ENCODE assay signal across 1 cellular context in genomic region chr16:27538508-27538907, GRCh38.
TF ChIP-seq lines count a peak whose summit lies in the region.

No MANE protein-coding gene starts in this region.

TF ChIP-seq in IMR-90, 13 proteins besides CTCF, POLR2A, EP300 and RAD21:
- TF ChIP-seq BHLHE40 (IDR thresholded peaks at IDR 0.05; ENCODE audit: low read depth, low read length), result no peak
- no peak for TF ChIP-seq CEBPB (IDR thresholded peaks at IDR 0.05; ENCODE audit: low read depth, low read length)
- TF ChIP-seq MXI1 (IDR thresholded peaks at IDR 0.05; ENCODE audit: borderline replicate concordance, low read depth, low read length), result no peak
- no peak for TF ChIP-seq ELK1 (IDR thresholded peaks at IDR 0.05; ENCODE audit: borderline replicate concordance, low read depth, low read length)
- no peak for TF ChIP-seq NFE2L2 (IDR thresholded peaks at IDR 0.05; ENCODE audit: low read depth, low read length)
- no peak for TF ChIP-seq USF2 (IDR thresholded peaks at IDR 0.05; ENCODE audit: low read depth, low read length)
- no peak for TF ChIP-seq CHD1 (IDR thresholded peaks at IDR 0.05; ENCODE audit: low read depth, low read length)
- TF ChIP-seq FOS (IDR thresholded peaks at IDR 0.05; ENCODE audit: low read depth, low read length), result no peak
